ENCODE assay signal across 10 cellular contexts in genomic region chr9:16257604-16258003, GRCh38.
DNase-seq lines count a peak whose midpoint lies in the region; ATAC-seq and TF ChIP-seq lines count a peak whose summit lies in the region.
"Had no signal": no experiment of that assay in that cellular context is flagged by ENCODE, and none has a peak within 500 bp of the region (broad histone marks: within the 10 kb centered on the region; RNA-seq: fewer than 3 reads in every experiment).

No MANE protein-coding gene starts in this region.

- H3K4me3 Mint-ChIP-seq in type B pancreatic cell: no peak overlapping the region

- H3K27ac Mint-ChIP-seq in type B pancreatic cell: no peak overlapping the region

- H3K36me3 ChIP-seq in right atrium auricular region (no peaks in the 10 kb centered on the region), hepatocyte (replicated peaks; ENCODE audit: insufficient read depth, low read depth) (no peaks in the 10 kb centered on the region)
- H3K36me3 ChIP-seq: BLaER1 had no signal

- DNase-seq in Right ventricle myocardium inferior (ENCODE audit: missing footprints) (no peak), right atrium auricular region (ENCODE audit: low spot score) (no peak), hepatocyte (ENCODE audit: low spot score) (no peak), type B pancreatic cell (ENCODE audit: extremely low spot score, unreplicated experiment) (no peak), SKM-1 (lab: John Stamatoyannopoulos, UW; ENCODE audit: unreplicated experiment) (no peak), left colon (no peak)
- DNase-seq: activated CD4-positive, alpha-beta T cell treated with anti-CD3 and anti-CD28 coated beads for 4 hours had no signal

- no peaks in the 10 kb centered on the region for H3K9me3 ChIP-seq in right atrium auricular region
- H3K9me3 ChIP-seq in hepatocyte (ENCODE audit: low read depth): no peaks in the 10 kb centered on the region

- H3K27ac ChIP-seq in right atrium auricular region (no peak overlapping the region), hepatocyte (no peak overlapping the region)
- H3K27ac ChIP-seq: BLaER1 had no signal

- H3K9me2 ChIP-seq in hepatocyte (replicated peaks; ENCODE audit: insufficient read depth): no peaks in the 10 kb centered on the region

- peak; percentile 29 for ATAC-seq in Right ventricle myocardium inferior
- no peak for ATAC-seq in left colon
- ATAC-seq in HG03135 (IDR thresholded peaks at IDR 0.05; ENCODE audit: unreplicated experiment): no peak

- H2AFZ ChIP-seq in hepatocyte: no peak overlapping the region

- H3K27me3 Mint-ChIP-seq in type B pancreatic cell: peaks cover 9% of the 10 kb centered on the region

- no peak overlapping the region for H3K4me2 ChIP-seq in hepatocyte

- intact Hi-C loops in Right ventricle myocardium inferior (cut with DNase I) (no loop called here), left colon (cut with DNase I, micrococcal nuclease) (no loop called here)

- no peaks in the 10 kb centered on the region for H3K4me1 ChIP-seq in right atrium auricular region
- H3K4me1 ChIP-seq in hepatocyte (ENCODE audit: insufficient read depth): peaks cover 13% of the 10 kb centered on the region

- peaks cover 48% of the 10 kb centered on the region for H3K4me1 Mint-ChIP-seq in type B pancreatic cell (ENCODE audit: unreplicated experiment)

- H3K36me3 Mint-ChIP-seq in type B pancreatic cell: no peaks in the 10 kb centered on the region

- no peak overlapping the region for H3K4me3 ChIP-seq in right atrium auricular region
- no peak overlapping the region for H3K4me3 ChIP-seq in WI38 (ENCODE audit: low read depth, low read length)
- H3K4me3 ChIP-seq in hepatocyte: no peak overlapping the region
- H3K4me3 ChIP-seq: BLaER1 had no signal

- no peaks in the 10 kb centered on the region for H3K79me2 ChIP-seq in hepatocyte

- WGBS in hepatocyte (ENCODE audit: low lambda C conversion rate, missing lambda C conversion rate): 50% methylated on average over 2 of the region's 2 CpGs

- peaks cover 8% of the 10 kb centered on the region for H3K9me3 Mint-ChIP-seq in type B pancreatic cell

- TF ChIP-seq CTCF in right atrium auricular region (IDR thresholded peaks at IDR 0.05) (peak in 1 of 2 donors; percentile 41), WI38 (IDR thresholded peaks at IDR 0.05; ENCODE audit: low read depth, low read length) (peak; percentile 66), hepatocyte (IDR thresholded peaks at IDR 0.05; ENCODE audit: poor library complexity) (peak; percentile 39), type B pancreatic cell (conservative IDR thresholded peaks at IDR 0.05) (peak; percentile 63)

- H3K27me3 ChIP-seq in right atrium auricular region (no peaks in the 10 kb centered on the region), hepatocyte (no peaks in the 10 kb centered on the region)
- H3K27me3 ChIP-seq: BLaER1 had no signal

- H4K20me1 ChIP-seq in hepatocyte (ENCODE audit: insufficient read depth, poor library complexity, severe bottlenecking): no peaks in the 10 kb centered on the region
- H4K20me1 ChIP-seq: BLaER1 had no signal
